Comparison of ENCODE assay signal across 10 cellular contexts in genomic region chrX:64093761-64094160, GRCh38.
DNase-seq lines count a peak whose midpoint lies in the region; ATAC-seq, FAIRE-seq and TF ChIP-seq lines count a peak whose summit lies in the region.
"Had no signal": no experiment of that assay in that cellular context is flagged by ENCODE, and none has a peak within 500 bp of the region (broad histone marks: within the 10 kb centered on the region; RNA-seq: fewer than 3 reads in every experiment).

No MANE protein-coding gene starts in this region.

- H3K9ac ChIP-seq in SU-DHL-6 (ENCODE audit: low read length) (no peak overlapping the region), kidney (ENCODE audit: low read length in 2 of 2) (no peak overlapping the region)

- H3K9me3 ChIP-seq in A673 (ENCODE audit: low read depth, low read length, poor library complexity, severe bottlenecking): no peaks in the 10 kb centered on the region
- H3K9me3 ChIP-seq in SU-DHL-6 (ENCODE audit: insufficient read depth, low read length): no peaks in the 10 kb centered on the region
- no peaks in the 10 kb centered on the region for H3K9me3 ChIP-seq in kidney (ENCODE audit: control insufficient read depth in 1 of 2, low read length in 2 of 2)
- H3K9me3 ChIP-seq in stomach: peaks cover 0 to 7% (median 2%) of the 10 kb centered on the region in 4 donors
- H3K9me3 ChIP-seq: mucosa of descending colon had no signal

- no peak overlapping the region for H2AFZ ChIP-seq in SU-DHL-6 (ENCODE audit: low read depth, low read length, severe bottlenecking)

- no peak overlapping the region for H3K4me3 ChIP-seq in A673 (ENCODE audit: low read depth, low read length, poor library complexity, severe bottlenecking)
- H3K4me3 ChIP-seq in SU-DHL-6 (ENCODE audit: insufficient read depth, low read length, poor library complexity, severe bottlenecking): no peak overlapping the region
- no peak overlapping the region for H3K4me3 ChIP-seq in kidney (ENCODE audit: low read length in 2 of 2)
- H3K4me3 ChIP-seq in stomach: no peak overlapping the region
- H3K4me3 ChIP-seq: mucosa of descending colon had no signal

- no peaks in the 10 kb centered on the region for H3K9me2 ChIP-seq in SU-DHL-6 (replicated peaks; ENCODE audit: insufficient read depth, low read length)

- no peak for TF ChIP-seq EP300 in stomach (IDR thresholded peaks at IDR 0.05)

- no peak for TF ChIP-seq POLR2A in stomach (IDR thresholded peaks at IDR 0.05)

- ATAC-seq in GM18861 (IDR thresholded peaks at IDR 0.05; ENCODE audit: unreplicated experiment): no peak
- ATAC-seq: mucosa of descending colon had no signal

- DNase-seq in A673 (ENCODE audit: low spot score) (peak; percentile 2), kidney (no peak), stomach (no peak)
- no peak for DNase-seq in stimulated activated CD4-positive, alpha-beta T cell treated with anti-CD3 and anti-CD28 coated beads, Interleukin-4, amount 100 ng/mL, for 1 hour
- DNase-seq in activated CD4-positive, alpha-beta T cell treated with anti-CD3 and anti-CD28 coated beads, Interleukin-2, amount 50 U/mL, for 1 hour: no peak

- H3K4me1 ChIP-seq in A673 (ENCODE audit: insufficient read depth, low read length, poor library complexity, severe bottlenecking) (no peaks in the 10 kb centered on the region), kidney (ENCODE audit: control insufficient read depth in 1 of 2, insufficient read depth in 1 of 2, low read depth in 1 of 2, low read length in 2 of 2) (no peaks in the 10 kb centered on the region), stomach (no peaks in the 10 kb centered on the region)

- no TSS peak for BruUV-seq in A673 (replicated peaks; lab: Mats Ljungman, UMichigan)

- CTCF ChIA-PET in A673 (lab: Charles Lee): no interaction called here

- H3K36me3 ChIP-seq in A673 (ENCODE audit: insufficient read depth, low read length, poor library complexity, severe bottlenecking) (no peaks in the 10 kb centered on the region), SU-DHL-6 (ENCODE audit: low read length) (no peaks in the 10 kb centered on the region), kidney (ENCODE audit: control insufficient read depth in 1 of 2, insufficient read depth in 2 of 2, low read length in 2 of 2) (no peaks in the 10 kb centered on the region), stomach (no peaks in the 10 kb centered on the region)

- 4 to 17% (median 13%) methylated on average over 1 to 2 of the region's 2 CpGs for WGBS in stomach, 5 donors

- H3K27me3 ChIP-seq in A673 (replicated peaks; ENCODE audit: insufficient read depth, low read depth, low read length, poor library complexity): no peaks in the 10 kb centered on the region
- no peaks in the 10 kb centered on the region for H3K27me3 ChIP-seq in SU-DHL-6 (ENCODE audit: low read length)
- H3K27me3 ChIP-seq in stomach: no peaks in the 10 kb centered on the region

- no peaks in the 10 kb centered on the region for H3F3A ChIP-seq in SU-DHL-6 (ENCODE audit: insufficient read depth)

- no peaks in the 10 kb centered on the region for H3K79me2 ChIP-seq in SU-DHL-6 (ENCODE audit: insufficient read depth, low read length)

- H3K27ac ChIP-seq in A673 (ENCODE audit: low read depth, low read length, poor library complexity, severe bottlenecking) (no peak overlapping the region), SU-DHL-6 (ENCODE audit: low read depth, low read length) (no peak overlapping the region), kidney (ENCODE audit: low read depth in 2 of 2, low read length in 2 of 2) (no peak overlapping the region), stomach (no peak overlapping the region)

- TF ChIP-seq CTCF in A673 (conservative IDR thresholded peaks at IDR 0.05; ENCODE audit: low read depth, low read length): peak; percentile 35; the same call in 1 of the 2 replicates
- peak; percentile 35 for TF ChIP-seq CTCF in GM12873 (IDR thresholded peaks at IDR 0.05; ENCODE audit: insufficient read depth, low read depth, low read length, missing control alignments)
- peak; percentile 19 for TF ChIP-seq CTCF in SU-DHL-6 (IDR thresholded peaks at IDR 0.05; ENCODE audit: insufficient read depth, low read length, poor library complexity, severe bottlenecking)
- TF ChIP-seq CTCF in kidney (IDR thresholded peaks at IDR 0.05; ENCODE audit: borderline replicate concordance, extremely low read depth, insufficient read depth): peak; percentile 12
- TF ChIP-seq CTCF in stomach (IDR thresholded peaks at IDR 0.05): peak in 2 of 7 experiments; percentile 10 to 15

- POLR2A ChIA-PET in A673 (lab: Charles Lee; ENCODE audit: low non-redundant PET): no interaction called here

- H4K20me1 ChIP-seq in SU-DHL-6 (ENCODE audit: low read depth, low read length): no peaks in the 10 kb centered on the region

- no peak overlapping the region for H3K4me2 ChIP-seq in SU-DHL-6 (ENCODE audit: low read depth, low read length, poor library complexity, severe bottlenecking)

- peak; percentile 13 for FAIRE-seq in kidney (lab: Jason Lieb, UNC)
- FAIRE-seq: G401.6 had no signal

- intact Hi-C loops in A673 (cut with micrococcal nuclease; ENCODE audit: unreplicated experiment): loop anchor here (10.0 kb wide), 1 partner anchor 1361 kb away; no protein-coding TSS in a partner anchor
- intact Hi-C loops in kidney (cut with DNase I): no loop called here
- intact Hi-C loops in stomach (cut with DNase I; ENCODE audit: low total_unique reads): no loop called here
